ENCODE assay signal across 9 cellular contexts in genomic region chr1:23979387-23980005, GRCh38. TPM values are rescaled to one million over a fixed set of nuclear protein-coding genes. Genes with fewer than 3 reads are reported as not detected.
A peak's percentile ranks its signal among the peaks of the same experiment; 100 is the strongest.
DNase-seq lines count a peak whose midpoint lies in the region; ATAC-seq, FAIRE-seq and TF ChIP-seq lines count a peak whose summit lies in the region.
"Had no signal": no experiment of that assay in that cellular context is flagged by ENCODE, and none has a peak within 500 bp of the region (broad histone marks: within the 10 kb centered on the region; RNA-seq: fewer than 3 reads in every experiment).

No MANE protein-coding gene starts in this region.

- no peaks in the 10 kb centered on the region for H3K36me3 ChIP-seq in pancreas

- WGBS in pancreas, 2 donors, result 0 to 1% methylated on average over 22 to 29 of the region's 29 CpGs

- no peaks in the 10 kb centered on the region for H3K27me3 ChIP-seq in pancreas

- no peak for FAIRE-seq in pancreas (lab: Jason Lieb, UNC)
- FAIRE-seq: TTC549 had no signal

- no peak for TF ChIP-seq CTCF in GM12875 (IDR thresholded peaks at IDR 0.05; ENCODE audit: borderline replicate concordance, insufficient read depth, low read depth, low read length)
- no peak for TF ChIP-seq CTCF in epithelial cell of proximal tubule (conservative IDR thresholded peaks at IDR 0.05; ENCODE audit: low read depth, low read length)
- TF ChIP-seq CTCF in pancreas (IDR thresholded peaks at IDR 0.05), result no peak

- DNase-seq in OCI-M1 (lab: John Stamatoyannopoulos, UW) (peak; percentile 62), epithelial cell of proximal tubule (ENCODE audit: low read depth) (no peak), pancreas (no peak), GDM1 (lab: John Stamatoyannopoulos, UW) (no peak), NOMO-1 treated with dmso at 0.1 percent for 144 hours (lab: John Stamatoyannopoulos, UW; ENCODE audit: unreplicated experiment) (no peak)

- intact Hi-C loops in pancreas (cut with DNase I), result no loop called here

- peak overlapping the region; percentile 99 for H3K4me3 ChIP-seq in GM12875 (ENCODE audit: low read depth, low read length)
- H3K4me3 ChIP-seq in epithelial cell of proximal tubule (ENCODE audit: low read depth, low read length), result peak overlapping the region; percentile 81
- H3K4me3 ChIP-seq in pancreas, result peak overlapping the region; percentile 84 to 98 (median 90)

- peaks cover 18 to 33% (median 18%) of the 10 kb centered on the region in 3 donors for H3K4me1 ChIP-seq in pancreas

- peak overlapping the region; percentile 86 to 97 (median 89) for H3K27ac ChIP-seq in pancreas

- H3K9me3 ChIP-seq in pancreas, result no peaks in the 10 kb centered on the region

- ATAC-seq in pancreas (peak in 1 of 4 donors; percentile 3), HG03135 (IDR thresholded peaks at IDR 0.05; ENCODE audit: unreplicated experiment) (no peak), HG03175 (IDR thresholded peaks at IDR 0.05; ENCODE audit: unreplicated experiment) (no peak)

RNA-seq across cellular contexts. Expression of gene SRSF10, which starts 0.6 kb away (rescaled TPM):
- total RNA-seq in epithelial cell of proximal tubule, result 97.3 and 100 TPM in 2 replicates
- total RNA-seq in pancreas, result 10 to 100 TPM; 25.5 to 54.9 (median 37.1) TPM
- polyA plus RNA-seq in pancreas, result 10 to 100 TPM; 42.8 to 78.8 TPM

RNA-seq across cellular contexts. Expression of gene PNRC2, which starts 19.9 kb away (rescaled TPM):
- total RNA-seq in epithelial cell of proximal tubule (92.1 and 100 TPM in 2 replicates), pancreas (10 to 100 TPM; 24.3 to 57.4 (median 38.3) TPM)
- polyA plus RNA-seq in pancreas, result 10 to 100 TPM; 30.2 to 49.0 TPM
